In genomic region chr17:80980397-80981061, GRCh38 we compare ENCODE assay signal across 8 cellular contexts. TPM values are rescaled to one million over a fixed set of nuclear protein-coding genes. Genes with fewer than 3 reads are reported as not detected.
DNase-seq lines count a peak whose midpoint lies in the region; ATAC-seq and TF ChIP-seq lines count a peak whose summit lies in the region.
"Had no signal": no experiment of that assay in that cellular context is flagged by ENCODE, and none has a peak within 500 bp of the region (broad histone marks: within the 10 kb centered on the region; RNA-seq: fewer than 3 reads in every experiment).

No MANE protein-coding gene starts in this region.

- H3K27me3 Mint-ChIP-seq in progenitor cell of endocrine pancreas = peaks cover 30% of the 10 kb centered on the region

- intact Hi-C loops in dorsolateral prefrontal cortex (cut with DNase I) (loop anchor here in 1 of 2 donors (5.0 kb wide), 1 partner anchor 553 kb away; no protein-coding TSS in a partner anchor), sciatic nerve (cut with DNase I) (loop anchor here (5.0 kb wide), 1 partner anchor 553 kb away; no protein-coding TSS in a partner anchor)

- peak overlapping the region; percentile 58 for H3K4me3 Mint-ChIP-seq in progenitor cell of endocrine pancreas (ENCODE audit: low read depth)

- no peaks in the 10 kb centered on the region for H3K36me3 Mint-ChIP-seq in progenitor cell of endocrine pancreas (ENCODE audit: insufficient read depth)

- no peak for ATAC-seq in sciatic nerve
- no peak for ATAC-seq in HG03039 (IDR thresholded peaks at IDR 0.05; ENCODE audit: unreplicated experiment)

- no peak overlapping the region for H3K27ac Mint-ChIP-seq in progenitor cell of endocrine pancreas

- H3K27me3 ChIP-seq in dorsolateral prefrontal cortex = peaks cover 0 to 4% (median 0%) of the 10 kb centered on the region in 45 donors

- peak; percentile 70 for DNase-seq in ELR (ENCODE audit: low read depth)
- DNase-seq in NCI-H226 = peak; percentile 22
- DNase-seq in dorsolateral prefrontal cortex = no peak
- DNase-seq in progenitor cell of endocrine pancreas (ENCODE audit: low spot score, unreplicated experiment) = no peak
- no peak for DNase-seq in NCI-H526 treated with DMSO at 0.1 percent for 48 hours (lab: John Stamatoyannopoulos, UW)
- DNase-seq in sciatic nerve (ENCODE audit: low spot score) = no peak
- DNase-seq: NCI-H1092 had no signal

- H3K4me3 ChIP-seq in dorsolateral prefrontal cortex = peak overlapping the region in 42 of 59 donors; percentile 26 to 65 (median 44)

- H3K4me1 Mint-ChIP-seq in progenitor cell of endocrine pancreas (ENCODE audit: low read depth) = peaks cover 2% of the 10 kb centered on the region

- TF ChIP-seq CTCF in dorsolateral prefrontal cortex (IDR thresholded peaks at IDR 0.05 in 54 of 56, conservative IDR thresholded peaks at IDR 0.05 in 2 of 56; ENCODE audit: low read depth in 1 of 56, partially characterized antibody in 56 of 56) (no peak), progenitor cell of endocrine pancreas (IDR thresholded peaks at IDR 0.05; ENCODE audit: unreplicated experiment) (no peak)

- H3K27ac ChIP-seq in dorsolateral prefrontal cortex = no peak overlapping the region

- H3K9me3 Mint-ChIP-seq in progenitor cell of endocrine pancreas (ENCODE audit: low read depth) = no peaks in the 10 kb centered on the region

RNA-seq across cellular contexts. Expression of gene CHMP6, which starts 11.1 kb away (rescaled TPM):
- total RNA-seq in dorsolateral prefrontal cortex (10 to 100 TPM; 15.4 to 33.4 (median 22.0) TPM), progenitor cell of endocrine pancreas (26.1 and 27.8 TPM in 2 replicates), sciatic nerve (26.8 TPM)

RNA-seq across cellular contexts. Expression of gene BAIAP2, which starts 54.4 kb away (rescaled TPM):
- 100 to 1,000 TPM; 104 to 353 (median 235) TPM for total RNA-seq in dorsolateral prefrontal cortex
- 37.6 and 40.4 TPM in 2 replicates for total RNA-seq in progenitor cell of endocrine pancreas
- total RNA-seq in sciatic nerve = 50.9 TPM

Comparison
In these comparisons a context has a peak if more than half of its experiments do, and no peak if none do; other contexts are left out.
1. DNase-seq: peak in ELR (single experiment) and NCI-H226 (single experiment); none in dorsolateral prefrontal cortex (0 of 10), progenitor cell of endocrine pancreas (single experiment), NCI-H526 treated with DMSO at 0.1 percent for 48 hours (single experiment) and sciatic nerve (single experiment).